Comparison of ENCODE assay signal across 25 cellular contexts in the genomic region with DNA sequence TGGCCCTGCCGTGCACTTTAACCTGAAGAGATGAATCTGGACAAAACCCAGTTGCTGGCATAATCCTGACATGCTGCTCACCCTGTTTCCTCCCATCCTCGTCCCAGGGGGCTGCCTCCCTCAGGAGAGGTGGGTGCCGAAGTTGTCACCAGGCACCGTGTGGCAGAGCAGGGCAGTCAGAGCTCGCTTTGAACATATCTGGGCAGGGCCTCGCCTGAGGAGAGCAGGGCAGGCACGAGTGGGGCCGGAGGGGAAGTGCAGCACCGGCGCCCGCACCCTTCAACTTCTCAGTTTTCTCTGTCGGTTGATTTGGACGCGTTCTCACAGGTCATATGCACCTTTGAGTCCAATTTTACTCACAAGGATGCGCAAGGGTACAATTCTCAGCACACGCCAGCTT.
DNase-seq lines count a peak whose midpoint lies in the region; ATAC-seq lines count a peak whose summit lies in the region.
"Had no signal": no experiment of that assay in that cellular context is flagged by ENCODE, and none has a peak within 500 bp of the region (broad histone marks: within the 10 kb centered on the region; RNA-seq: fewer than 3 reads in every experiment).

No MANE protein-coding gene starts in this region.

- no peaks in the 10 kb centered on the region for H3K9me3 ChIP-seq in naive thymus-derived CD4-positive, alpha-beta T cell (ENCODE audit: control insufficient read depth in 2 of 3, low read length in 3 of 3)
- H3K9me3 ChIP-seq in neuronal stem cell (replicated peaks in 1 of 2; ENCODE audit: control insufficient read depth in 2 of 2, insufficient read depth in 1 of 2, low read depth in 1 of 2, low read length in 2 of 2) (peaks cover 5 to 15% of the 10 kb centered on the region in 2 donors), aorta (ENCODE audit: control insufficient read depth, low read length) (no peaks in the 10 kb centered on the region)
- H3K9me3 ChIP-seq: BE2C had no signal

- CTCF ChIA-PET in naive thymus-derived CD4-positive, alpha-beta T cell (lab: Charles Lee): no interaction called here

- H2AK5ac ChIP-seq in neuronal stem cell (ENCODE audit: low read depth, low read length): peak overlapping the region; percentile 32

- H3K18ac ChIP-seq in neuronal stem cell (ENCODE audit: low read length): peak overlapping the region; percentile 65

- peaks cover 0 to 20% (median 11%) of the 10 kb centered on the region in 5 donors for H3K27me3 Mint-ChIP-seq in naive thymus-derived CD4-positive, alpha-beta T cell
- H3K27me3 Mint-ChIP-seq: CD4-positive, alpha-beta T cell had no signal

- H3K9ac ChIP-seq in neuronal stem cell (ENCODE audit: low read depth, low read length, poor library complexity): no peak overlapping the region
- H3K9ac ChIP-seq: BLaER1 treated with 17β-estradiol and CSF1 and Interleukin-3, amounts not matched to agents 10 nM and 100 nM had no signal

- no peak overlapping the region for H2AFZ ChIP-seq in neuronal stem cell (ENCODE audit: low read length)

- intact Hi-C loops in Right ventricle myocardium superior (cut with DNase I) (no loop called here), left cardiac atrium (cut with DNase I) (no loop called here), aorta (cut with DNase I) (no loop called here)
- intact Hi-C loops in naive thymus-derived CD4-positive, alpha-beta T cell (cut with micrococcal nuclease): no loop called here

- H3K4me2 ChIP-seq in neuronal stem cell (ENCODE audit: insufficient read depth, low read length, poor library complexity, severe bottlenecking): no peak overlapping the region
- H3K4me2 ChIP-seq: A549 had no signal

- WGBS in neuronal stem cell (ENCODE audit: extremely low coverage in 2 of 2, insufficient read length in 2 of 2, insufficient replicate concordance in 1 of 2), 2 donors: no CpG with 5 or more reads among the region's 16 CpGs
- WGBS in aorta, 2 donors: 92 to 94% methylated on average over 16 of the region's 16 CpGs

- H3K27ac Mint-ChIP-seq in naive thymus-derived CD4-positive, alpha-beta T cell: no peak overlapping the region
- H3K27ac Mint-ChIP-seq: CD14-positive monocyte; CD4-positive, alpha-beta T cell; CD8-positive, alpha-beta memory T cell had no signal

- H3K14ac ChIP-seq in neuronal stem cell (ENCODE audit: low read length): peak overlapping the region; percentile 96

- H3K36me3 Mint-ChIP-seq in naive thymus-derived CD4-positive, alpha-beta T cell: no peaks in the 10 kb centered on the region
- H3K36me3 Mint-ChIP-seq: CD14-positive monocyte; CD8-positive, alpha-beta memory T cell had no signal

- no peak overlapping the region for H2BK5ac ChIP-seq in neuronal stem cell (ENCODE audit: low read length)

- POLR2A ChIA-PET in naive thymus-derived CD4-positive, alpha-beta T cell (lab: Charles Lee): no interaction called here

- no peaks in the 10 kb centered on the region for H3K4me1 ChIP-seq in naive thymus-derived CD4-positive, alpha-beta T cell (ENCODE audit: control insufficient read depth in 2 of 2, insufficient read depth in 2 of 2, low read length in 2 of 2)
- H3K4me1 ChIP-seq in neuronal stem cell (ENCODE audit: control insufficient read depth in 2 of 2, insufficient read depth in 1 of 2, low read depth in 1 of 2, low read length in 2 of 2) (peaks cover 0 to 2% of the 10 kb centered on the region in 2 donors), aorta (ENCODE audit: control insufficient read depth in 1 of 2, insufficient read depth in 2 of 2, low read length in 2 of 2) (no peaks in the 10 kb centered on the region)
- H3K4me1 ChIP-seq: A549, BE2C had no signal

- no peak overlapping the region for H3K27ac ChIP-seq in naive thymus-derived CD4-positive, alpha-beta T cell (ENCODE audit: low read depth, low read length)
- no peak overlapping the region for H3K27ac ChIP-seq in neuronal stem cell (replicated peaks; ENCODE audit: low read length)
- H3K27ac ChIP-seq in aorta (ENCODE audit: low read depth in 1 of 2, low read length in 2 of 2): no peak overlapping the region
- H3K27ac ChIP-seq: 22Rv1; A549; BLaER1 treated with 17β-estradiol and CSF1 and Interleukin-3, amounts not matched to agents 10 nM and 100 nM had no signal

- H3K4me3 Mint-ChIP-seq in naive thymus-derived CD4-positive, alpha-beta T cell: no peak overlapping the region
- H3K4me3 Mint-ChIP-seq: CD14-positive monocyte; CD4-positive, alpha-beta T cell; CD8-positive, alpha-beta memory T cell had no signal

- DNase-seq in Right ventricle myocardium superior (peak; percentile 39), left cardiac atrium (no peak), neuronal stem cell (ENCODE audit: low spot score) (no peak), aorta (peak; percentile 44 to 66), NCI-H446 (lab: John Stamatoyannopoulos, UW) (no peak), cerebellar cortex (ENCODE audit: low spot score) (no peak)
- no peak for DNase-seq in naive thymus-derived CD4-positive, alpha-beta T cell
- no peak for DNase-seq in stimulated activated CD4-positive, alpha-beta T cell treated with anti-CD3 and anti-CD28 coated beads, Interleukin-2, amount 100 ng/mL, for 24 hours
- DNase-seq: ACHN; AML-193; BE2C; CD4-positive, alpha-beta T cell; CD8-positive, alpha-beta memory T cell; DMS 273 treated with DMSO at 0.1 percent for 48 hours; DMS79; EL; GDM1; GOT3; H7; HCEC 1CT had no signal

- H3K9me3 Mint-ChIP-seq in naive thymus-derived CD4-positive, alpha-beta T cell: peaks cover 0 to 12% (median 3%) of the 10 kb centered on the region in 11 donors
- H3K9me3 Mint-ChIP-seq: CD4-positive, alpha-beta T cell; CD8-positive, alpha-beta memory T cell had no signal

- H3K79me1 ChIP-seq in neuronal stem cell (ENCODE audit: low read depth, low read length): peaks cover 2% of the 10 kb centered on the region

- H4K8ac ChIP-seq in neuronal stem cell (ENCODE audit: low read depth, low read length): no peak overlapping the region

- no peak overlapping the region for H3K4me3 ChIP-seq in naive thymus-derived CD4-positive, alpha-beta T cell (ENCODE audit: low read length)
- peak overlapping the region in 1 of 2 donors; percentile 51 for H3K4me3 ChIP-seq in neuronal stem cell (ENCODE audit: low read length in 2 of 2)
- no peak overlapping the region for H3K4me3 ChIP-seq in aorta (ENCODE audit: low read length in 2 of 2)
- H3K4me3 ChIP-seq: A549; BLaER1 treated with 17β-estradiol and CSF1 and Interleukin-3, amounts not matched to agents 10 nM and 100 nM; GM12878 had no signal

- peaks cover 0 to 4% (median 0%) of the 10 kb centered on the region in 7 donors for H3K4me1 Mint-ChIP-seq in naive thymus-derived CD4-positive, alpha-beta T cell
- H3K4me1 Mint-ChIP-seq: CD8-positive, alpha-beta memory T cell had no signal

- no peak for ATAC-seq in Right ventricle myocardium superior (ENCODE audit: poor library complexity)
- no peak for ATAC-seq in left cardiac atrium
- ATAC-seq in naive thymus-derived CD4-positive, alpha-beta T cell: peak; percentile 32
- ATAC-seq in aorta (ENCODE audit: low FRiP score): no peak
- ATAC-seq: A549, GM12878 had no signal

- H4K91ac ChIP-seq in neuronal stem cell (ENCODE audit: low read depth, low read length, poor library complexity): no peak overlapping the region

- H3K36me3 ChIP-seq in naive thymus-derived CD4-positive, alpha-beta T cell (ENCODE audit: control insufficient read depth in 2 of 3, insufficient read depth in 3 of 3, low read length in 3 of 3): no peaks in the 10 kb centered on the region
- H3K36me3 ChIP-seq in neuronal stem cell (replicated peaks in 1 of 2; ENCODE audit: control insufficient read depth in 2 of 2, insufficient read depth in 2 of 2, low read length in 2 of 2) (no peaks in the 10 kb centered on the region), aorta (ENCODE audit: control insufficient read depth in 1 of 2, insufficient read depth in 2 of 2, low read length in 1 of 2) (no peaks in the 10 kb centered on the region)
- H3K36me3 ChIP-seq: BE2C had no signal

- H2BK15ac ChIP-seq in neuronal stem cell (ENCODE audit: low read length): peak overlapping the region; percentile 62

- H3K23ac ChIP-seq in neuronal stem cell (ENCODE audit: low read depth, low read length, poor library complexity): no peak overlapping the region

- H3K27me3 ChIP-seq in naive thymus-derived CD4-positive, alpha-beta T cell (ENCODE audit: control insufficient read depth in 2 of 2, insufficient read depth in 2 of 2, low read length in 2 of 2): no peaks in the 10 kb centered on the region
- H3K27me3 ChIP-seq in neuronal stem cell (ENCODE audit: control insufficient read depth in 3 of 3, insufficient read depth in 3 of 3, low read depth in 1 of 3, low read length in 3 of 3) (no peaks in the 10 kb centered on the region), aorta (ENCODE audit: control insufficient read depth in 1 of 2, insufficient read depth in 2 of 2, low read length in 1 of 2) (no peaks in the 10 kb centered on the region)
- H3K27me3 ChIP-seq: BE2C had no signal

- peak overlapping the region; percentile 68 for H2BK12ac ChIP-seq in neuronal stem cell (ENCODE audit: low read length)

- H3K4ac ChIP-seq in neuronal stem cell (ENCODE audit: low read length): no peak overlapping the region

- H2BK120ac ChIP-seq in neuronal stem cell (ENCODE audit: low read depth, low read length): no peak overlapping the region

Comparison
In these comparisons a context has a peak if more than half of its experiments do, and no peak if none do; other contexts are left out.
1. DNase-seq: peak in Right ventricle myocardium superior (single experiment) and aorta (2 of 2); none in left cardiac atrium (single experiment), naive thymus-derived CD4-positive, alpha-beta T cell (0 of 9), neuronal stem cell (single experiment), NCI-H446 (0 of 2), cerebellar cortex (single experiment) and stimulated activated CD4-positive, alpha-beta T cell treated with anti-CD3 and anti-CD28 coated beads, Interleukin-2, amount 100 ng/mL, for 24 hours (0 of 2).